In the genomic region with DNA sequence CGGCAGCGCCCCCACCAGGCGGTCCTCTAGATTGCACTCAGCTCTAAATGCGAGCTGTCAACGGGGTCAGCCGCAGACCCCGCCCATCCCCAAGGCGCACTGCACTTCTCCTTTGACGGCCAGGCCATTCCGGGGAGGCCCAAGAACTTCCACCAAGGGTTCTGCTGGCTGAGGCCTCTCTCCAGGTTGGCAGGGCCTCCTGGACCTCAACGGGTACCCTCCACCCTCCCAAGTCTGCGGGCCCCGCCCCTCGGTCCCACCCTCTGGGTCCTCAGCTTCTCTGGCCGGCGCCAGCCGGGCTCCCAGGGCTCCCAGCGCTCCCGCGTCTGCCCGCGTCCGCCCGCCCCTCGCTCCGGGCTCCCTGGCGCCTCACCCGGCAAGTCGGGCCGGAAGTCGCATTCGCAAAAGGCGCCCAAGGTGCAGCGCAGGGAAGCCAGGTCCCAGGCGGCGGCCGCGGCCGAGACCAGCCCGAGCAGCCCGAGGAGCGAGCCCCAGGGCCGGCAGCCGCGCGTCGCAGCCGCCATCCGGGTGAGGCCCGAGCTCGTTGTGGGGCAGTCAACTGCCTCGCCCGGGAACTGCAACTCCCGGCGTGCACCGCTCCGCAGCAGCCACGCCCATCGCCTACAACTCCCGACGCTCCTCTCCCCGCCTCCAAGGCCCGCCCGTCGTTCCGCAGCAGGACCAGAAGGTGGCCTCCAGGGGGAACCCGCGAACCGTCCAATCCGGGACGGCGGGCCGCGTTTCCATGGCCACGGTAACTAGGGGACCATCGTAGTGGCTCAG, we compare ENCODE assay signal across 8 cellular contexts. TPM values are rescaled to one million over a fixed set of nuclear protein-coding genes. Genes with fewer than 3 reads are reported as not detected.
DNase-seq lines count a peak whose midpoint lies in the region; ATAC-seq and TF ChIP-seq lines count a peak whose summit lies in the region.

A gene (minus strand): TSS at position 548 of the 783 bp plus-strand sequence. CDS start 24 bp downstream, at position 524.

- peak within 1 kb of the TSS; percentile 70 for H3K4me3 ChIP-seq in effector memory CD4-positive, alpha-beta T cell (ENCODE audit: insufficient read depth, low read depth, low read length, poor library complexity, severe bottlenecking)

- H3K27me3 ChIP-seq in effector memory CD4-positive, alpha-beta T cell (replicated peaks; ENCODE audit: control insufficient read depth, insufficient read depth, low read length, poor library complexity, severe bottlenecking), result no peaks in the 10 kb centered on the region

- H3K36me3 ChIP-seq in effector memory CD4-positive, alpha-beta T cell (ENCODE audit: control insufficient read depth, insufficient read depth, low read length), result peaks cover 22% of the 10 kb centered on the region

- peaks cover 12% of the 10 kb centered on the region for H3K4me1 ChIP-seq in effector memory CD4-positive, alpha-beta T cell (ENCODE audit: control insufficient read depth, insufficient read depth, low read length, poor library complexity, severe bottlenecking)

- H3K4me1 Mint-ChIP-seq in memory B cell, result peaks cover 3% of the 10 kb centered on the region

- H3K9me3 Mint-ChIP-seq in memory B cell, result no peaks in the 10 kb centered on the region

- peak; percentile 97 for DNase-seq in COR-L47 (lab: John Stamatoyannopoulos, UW)
- DNase-seq in GM20000 (ENCODE audit: low spot score), result peak; percentile 100
- DNase-seq in HT-29 (ENCODE audit: low spot score), result peak; percentile 98
- DNase-seq in NK-92 treated with Interleukin-12 subunit alpha and Interleukin-12 subunit beta, amount 100 ng/mL, for 24 hours (lab: John Stamatoyannopoulos, UW), result peak; percentile 91
- DNase-seq in activated CD8-positive, alpha-beta memory T cell treated with anti-CD3 and anti-CD28 coated beads for 24 hours, result peak; percentile 99
- peak; percentile 98 to 99 (median 98) for DNase-seq in effector memory CD4-positive, alpha-beta T cell
- DNase-seq in memory B cell (ENCODE audit: low spot score in 2 of 2), result peak; percentile 99
- DNase-seq in stimulated activated CD8-positive, alpha-beta memory T cell treated with anti-CD3 and anti-CD28 coated beads, Interleukin-12 subunit alpha, Interleukin-12 subunit beta, amount 100 ng/mL, for 24 hours (ENCODE audit: extremely low read depth), result peak; percentile 98

- H3K27me3 Mint-ChIP-seq in memory B cell, result no peaks in the 10 kb centered on the region

- peak within 1 kb of the TSS; percentile 86 for H3K27ac ChIP-seq in effector memory CD4-positive, alpha-beta T cell (ENCODE audit: insufficient read depth, low read length, poor library complexity, severe bottlenecking)

- ATAC-seq in memory B cell (ENCODE audit: low read depth), result peak; percentile 89

- no peaks in the 10 kb centered on the region for H3K9me3 ChIP-seq in effector memory CD4-positive, alpha-beta T cell (ENCODE audit: control insufficient read depth, low read length)

- H3K36me3 Mint-ChIP-seq in memory B cell, result peaks cover 19% of the 10 kb centered on the region

- H3K27ac Mint-ChIP-seq in memory B cell, result peak within 1 kb of the TSS; percentile 97

- TF ChIP-seq CTCF in GM20000 (IDR thresholded peaks at IDR 0.05; ENCODE audit: extremely low read depth, missing control alignments), result peak; percentile 96

- peak within 1 kb of the TSS; percentile 85 for H3K4me3 Mint-ChIP-seq in memory B cell

RNA-seq across cellular contexts. Expression of the gene that starts here (rescaled TPM):
- 14.3 and 18.9 TPM in 2 replicates for total RNA-seq in HT-29 (2014; rRNA removed; shearing (Covaris generic))

Comparison
In these comparisons a context has a peak if more than half of its experiments do, and no peak if none do; other contexts are left out.
1. Peak in every context shown above with its lines: DNase-seq, ATAC-seq, H3K4me3 ChIP-seq and H3K27ac ChIP-seq.